Comparison of ENCODE assay signal across 9 cellular contexts in genomic region chr7:34091330-34091917, GRCh38.
DNase-seq lines count a peak whose midpoint lies in the region; ATAC-seq and TF ChIP-seq lines count a peak whose summit lies in the region.
"Had no signal": no experiment of that assay in that cellular context is flagged by ENCODE, and none has a peak within 500 bp of the region (broad histone marks: within the 10 kb centered on the region; RNA-seq: fewer than 3 reads in every experiment).

No MANE protein-coding gene starts in this region.

- H3K27me3 Mint-ChIP-seq in activated T-cell treated with anti-CD3 and anti-CD28 coated beads, Interleukin-2, amount 50 U/mL, for 24 hours = no peaks in the 10 kb centered on the region
- H3K27me3 Mint-ChIP-seq in T-cell = no peaks in the 10 kb centered on the region

- no peaks in the 10 kb centered on the region for H3K27me3 ChIP-seq in OCI-LY1 (ENCODE audit: insufficient read depth, low read length)
- H3K27me3 ChIP-seq in esophagus muscularis mucosa = no peaks in the 10 kb centered on the region
- no peaks in the 10 kb centered on the region for H3K27me3 ChIP-seq in stomach

- no peaks in the 10 kb centered on the region for H3K4me1 Mint-ChIP-seq in activated T-cell treated with anti-CD3 and anti-CD28 coated beads, Interleukin-2, amount 50 U/mL, for 24 hours (ENCODE audit: low read depth)
- H3K4me1 Mint-ChIP-seq in T-cell = no peaks in the 10 kb centered on the region

- WGBS in esophagus muscularis mucosa = 52% methylated on average over 4 of the region's 4 CpGs
- WGBS in stomach, 5 donors = 27 to 50% (median 38%) methylated on average over 4 of the region's 4 CpGs

- CTCF ChIA-PET in T-cell (lab: Charles Lee) = no interaction called here

- H3K4me3 Mint-ChIP-seq in activated T-cell treated with anti-CD3 and anti-CD28 coated beads, Interleukin-2, amount 50 U/mL, for 24 hours = no peak overlapping the region
- H3K4me3 Mint-ChIP-seq in T-cell = no peak overlapping the region

- TF ChIP-seq POLR2A in esophagus muscularis mucosa (IDR thresholded peaks at IDR 0.05; ENCODE audit: low read depth) = no peak
- no peak for TF ChIP-seq POLR2A in stomach (IDR thresholded peaks at IDR 0.05)

- no peaks in the 10 kb centered on the region for H3K9me3 Mint-ChIP-seq in activated T-cell treated with anti-CD3 and anti-CD28 coated beads, Interleukin-2, amount 50 U/mL, for 24 hours
- peaks cover 0 to 4% (median 0%) of the 10 kb centered on the region in 3 donors for H3K9me3 Mint-ChIP-seq in T-cell

- no peak overlapping the region for H3K9ac ChIP-seq in OCI-LY1 (ENCODE audit: low read length)

- H3K36me3 ChIP-seq in OCI-LY1 (ENCODE audit: insufficient read depth, low read length) (no peaks in the 10 kb centered on the region), esophagus muscularis mucosa (no peaks in the 10 kb centered on the region), stomach (no peaks in the 10 kb centered on the region)

- TF ChIP-seq EP300 in esophagus muscularis mucosa (IDR thresholded peaks at IDR 0.05) (no peak), stomach (IDR thresholded peaks at IDR 0.05) (no peak)

- no peak overlapping the region for H3K27ac Mint-ChIP-seq in activated T-cell treated with anti-CD3 and anti-CD28 coated beads, Interleukin-2, amount 50 U/mL, for 24 hours
- no peak overlapping the region for H3K27ac Mint-ChIP-seq in T-cell

- DNase-seq in AG09309 (ENCODE audit: low read depth) (no peak), esophagus muscularis mucosa (ENCODE audit: extremely low spot score) (no peak), stomach (peak; percentile 33), T-cell (no peak)
- DNase-seq in activated T-cell treated with anti-CD3 and anti-CD28 coated beads, Interleukin-2, amount 50 U/mL, for 24 hours = no peak

- no peaks in the 10 kb centered on the region for H3F3A ChIP-seq in OCI-LY1 (ENCODE audit: insufficient read depth, low read length)

- H3K4me2 ChIP-seq in OCI-LY1 (ENCODE audit: low read length) = no peak overlapping the region

- no peaks in the 10 kb centered on the region for H3K79me2 ChIP-seq in OCI-LY1 (ENCODE audit: insufficient read depth, low read length)

- no peaks in the 10 kb centered on the region for H3K9me3 ChIP-seq in OCI-LY1 (ENCODE audit: low read length)
- peaks cover 0 to 5% (median 0%) of the 10 kb centered on the region in 4 donors for H3K9me3 ChIP-seq in esophagus muscularis mucosa
- no peaks in the 10 kb centered on the region for H3K9me3 ChIP-seq in stomach

- H3K9me2 ChIP-seq in OCI-LY1 (ENCODE audit: low read depth, low read length) = no peaks in the 10 kb centered on the region

- intact Hi-C loops in esophagus muscularis mucosa (cut with DNase I) = no loop called here
- intact Hi-C loops in stomach (cut with DNase I; ENCODE audit: low total_unique reads) = no loop called here

- no peaks in the 10 kb centered on the region for H3K36me3 Mint-ChIP-seq in activated T-cell treated with anti-CD3 and anti-CD28 coated beads, Interleukin-2, amount 50 U/mL, for 24 hours (ENCODE audit: low read depth)
- H3K36me3 Mint-ChIP-seq in T-cell = no peaks in the 10 kb centered on the region

- no peaks in the 10 kb centered on the region for H4K20me1 ChIP-seq in OCI-LY1 (ENCODE audit: insufficient read depth, low read length)

- no peak overlapping the region for H3K27ac ChIP-seq in OCI-LY1 (ENCODE audit: low read depth, low read length, poor library complexity, severe bottlenecking)
- no peak overlapping the region for H3K27ac ChIP-seq in esophagus muscularis mucosa (replicated peaks in 1 of 4)
- no peak overlapping the region for H3K27ac ChIP-seq in stomach
- H3K27ac ChIP-seq: epithelial cell of prostate had no signal

- H2AFZ ChIP-seq in OCI-LY1 (ENCODE audit: low read length) = no peak overlapping the region

- H3K4me3 ChIP-seq in AG09309 (ENCODE audit: control insufficient read depth, low read depth, low read length) (no peak overlapping the region), OCI-LY1 (ENCODE audit: low read depth, low read length, poor library complexity, severe bottlenecking) (no peak overlapping the region), esophagus muscularis mucosa (no peak overlapping the region), stomach (no peak overlapping the region)

- peak; percentile 62 for TF ChIP-seq CTCF in AG09309 (IDR thresholded peaks at IDR 0.05; ENCODE audit: control insufficient read depth, insufficient read depth, low read depth, low read length, missing control alignments)
- TF ChIP-seq CTCF in OCI-LY1 (IDR thresholded peaks at IDR 0.05; ENCODE audit: low read length) = peak; percentile 70
- peak in 2 of 3 experiments; percentile 17 to 32 for TF ChIP-seq CTCF in esophagus muscularis mucosa (IDR thresholded peaks at IDR 0.05)
- peak in 4 of 7 experiments; percentile 20 to 45 (median 24) for TF ChIP-seq CTCF in stomach (IDR thresholded peaks at IDR 0.05)

- ATAC-seq in GM18867 (IDR thresholded peaks at IDR 0.05; ENCODE audit: unreplicated experiment) (peak; percentile 74), HG03439 (IDR thresholded peaks at IDR 0.05; ENCODE audit: unreplicated experiment) (no peak), T-cell (replicated peaks in 1 of 4) (no peak)

- H3K4me1 ChIP-seq in OCI-LY1 (ENCODE audit: insufficient read depth, low read length, severe bottlenecking) (no peaks in the 10 kb centered on the region), esophagus muscularis mucosa (peaks cover 0 to 11% (median 9%) of the 10 kb centered on the region in 4 donors), stomach (peaks cover 0 to 17% (median 5%) of the 10 kb centered on the region in 4 donors)

- POLR2A ChIA-PET in T-cell (lab: Charles Lee) = no interaction called here
